30 cellular contexts compared by ENCODE assay signal in the genomic region with DNA sequence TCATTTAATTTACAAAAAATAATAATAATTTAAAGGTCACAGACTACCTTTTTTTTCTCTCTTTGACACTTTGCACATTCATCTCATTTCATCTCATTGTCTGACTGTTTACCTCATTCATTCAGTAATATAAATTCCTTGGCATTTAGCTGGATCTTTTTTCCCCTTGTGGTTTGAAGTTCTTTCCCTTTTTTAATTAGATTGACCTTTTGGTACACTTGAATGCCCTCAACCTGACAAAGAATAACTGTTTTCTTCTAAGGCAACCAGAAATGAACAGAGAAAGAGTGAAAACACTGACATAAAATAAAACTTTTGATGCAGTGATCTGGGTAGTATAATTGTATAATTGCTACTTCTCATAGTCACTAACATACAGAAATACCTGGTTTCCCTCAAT.
"Had no signal": no experiment of that assay in that cellular context is flagged by ENCODE, and none has a peak within 500 bp of the region (broad histone marks: within the 10 kb centered on the region; RNA-seq: fewer than 3 reads in every experiment).

No MANE protein-coding gene starts in this region.

- H3K36me3 Mint-ChIP-seq: activated naive CD8-positive, alpha-beta T cell; brain had no signal

- H3K27ac Mint-ChIP-seq: activated B cell treated with CpG ODN at 0.5 μM for 24 hours; activated CD8-positive, alpha-beta T cell treated with anti-CD3 and anti-CD28 coated beads for 36 hours; activated naive CD8-positive, alpha-beta T cell; activated naive CD8-positive, alpha-beta T cell treated with anti-CD3 and anti-CD28 coated beads, Interleukin-2, amount 50 U/mL, for 24 hours; activated T-helper 17 cell treated with anti-CD3 and anti-CD28 coated beads, Interleukin-2, amount 50 U/mL, for 72 hours; brain; dendritic cell treated with granulocyte-macrophage colony-stimulating factor and Interleukin-4, amounts not matched to agents 40 ng/mL and 50 ng/mL, for 4 days; endodermal cell; T-helper 17 cell; T-helper 2 cell treated with Interferon-gamma antibody and Interleukin-4, amounts not matched to agents 5 μg/mL and 100 μg/mL, for 36 hours had no signal

- DNase-seq: activated B cell treated with CpG ODN at 0.5 μM for 24 hours; activated CD4-positive, alpha-beta T cell treated with anti-CD3 and anti-CD28 coated beads for 48 hours; activated CD4-positive, alpha-beta T cell treated with anti-CD3 and anti-CD28 coated beads, Interleukin-2, amount 50 U/mL, for 1 hour; activated CD4-positive, alpha-beta T cell treated with anti-CD3 and anti-CD28 coated beads, Interleukin-2, amount 50 U/mL, for 48 hours; activated CD8-positive, alpha-beta memory T cell treated with anti-CD3 and anti-CD28 coated beads for 24 hours; activated CD8-positive, alpha-beta T cell treated with anti-CD3 and anti-CD28 coated beads for 36 hours; activated effector memory CD4-positive, alpha-beta T cell treated with Interleukin-2 at 50 U/mL for 16 hours; activated gamma-delta T cell treated with Interleukin-2 at 50 U/mL for 16 hours; activated naive CD4-positive, alpha-beta T cell treated with anti-CD3 and anti-CD28 coated beads, Interleukin-2, amount 50 U/mL, for 16 hours; activated naive CD4-positive, alpha-beta T cell treated with Interleukin-2 at 50 U/mL for 16 hours; activated naive CD8-positive, alpha-beta T cell treated with anti-CD3 and anti-CD28 coated beads, Interleukin-2, amount 50 U/mL, for 24 hours; activated T-cell treated with anti-CD3 and anti-CD28 coated beads, Interleukin-2, amount 50 U/mL, for 4 hours; adrenal gland; amygdala; aorta; dorsolateral prefrontal cortex; effector memory CD4-positive, alpha-beta T cell; endodermal cell; esophagus squamous epithelium; foreskin melanocyte; T-helper 1 cell; T-helper 17 cell; T1000; WERI-Rb-1 had no signal

- H3K4me1 Mint-ChIP-seq: activated B cell treated with CpG ODN at 0.5 μM for 24 hours; activated naive CD8-positive, alpha-beta T cell treated with anti-CD3 and anti-CD28 coated beads, Interleukin-2, amount 50 U/mL, for 24 hours; activated T-helper 17 cell treated with anti-CD3 and anti-CD28 coated beads, Interleukin-2, amount 50 U/mL, for 72 hours; brain; central memory CD8-positive, alpha-beta T cell; T-helper 17 cell had no signal

- H3K9me3 Mint-ChIP-seq: dendritic cell treated with granulocyte-macrophage colony-stimulating factor and Interleukin-4, amounts not matched to agents 40 ng/mL and 50 ng/mL, for 4 days; endodermal cell had no signal

- H3K27me3 Mint-ChIP-seq: activated B cell treated with CpG ODN at 0.5 μM for 24 hours; activated CD8-positive, alpha-beta T cell treated with anti-CD3 and anti-CD28 coated beads for 36 hours; activated naive CD8-positive, alpha-beta T cell; activated naive CD8-positive, alpha-beta T cell treated with anti-CD3 and anti-CD28 coated beads, Interleukin-2, amount 50 U/mL, for 24 hours; activated T-helper 17 cell treated with anti-CD3 and anti-CD28 coated beads, Interleukin-2, amount 50 U/mL, for 72 hours; central memory CD8-positive, alpha-beta T cell; dendritic cell treated with granulocyte-macrophage colony-stimulating factor and Interleukin-4, amounts not matched to agents 40 ng/mL and 50 ng/mL, for 4 days; T-helper 17 cell had no signal

- H3K4me3 Mint-ChIP-seq: activated B cell treated with CpG ODN at 0.5 μM for 24 hours; activated CD8-positive, alpha-beta T cell treated with anti-CD3 and anti-CD28 coated beads for 36 hours; activated naive CD8-positive, alpha-beta T cell; activated naive CD8-positive, alpha-beta T cell treated with anti-CD3 and anti-CD28 coated beads, Interleukin-2, amount 50 U/mL, for 24 hours; activated T-cell treated with anti-CD3 and anti-CD28 coated beads, Interleukin-2, amount 50 U/mL, for 4 hours; activated T-helper 17 cell treated with anti-CD3 and anti-CD28 coated beads, Interleukin-2, amount 50 U/mL, for 72 hours; brain; central memory CD8-positive, alpha-beta T cell; dendritic cell treated with granulocyte-macrophage colony-stimulating factor and Interleukin-4, amounts not matched to agents 40 ng/mL and 50 ng/mL, for 4 days; endodermal cell; T-helper 17 cell; T-helper 2 cell treated with Interferon-gamma antibody and Interleukin-4, amounts not matched to agents 5 μg/mL and 100 μg/mL, for 36 hours had no signal
